ENCODE assay signal across 27 cellular contexts in the genomic region with DNA sequence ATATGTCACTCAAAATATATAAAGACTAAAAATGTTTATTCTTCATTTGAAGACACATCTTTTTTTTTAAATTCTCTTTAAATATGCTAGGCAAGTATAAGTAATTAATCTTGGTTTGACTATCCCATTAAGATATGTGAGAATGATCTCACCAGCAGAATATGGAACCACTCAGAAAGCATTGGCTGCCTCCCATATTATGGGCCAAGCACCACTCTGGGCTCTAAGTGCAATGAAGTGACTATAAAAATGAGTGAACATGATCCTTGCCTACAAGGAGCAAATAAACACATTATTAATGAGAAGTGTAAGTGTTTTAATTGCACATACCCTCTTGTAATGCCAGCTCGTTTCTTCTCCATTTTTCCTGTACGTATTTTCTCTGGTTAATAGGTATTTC.
DNase-seq lines count a peak whose midpoint lies in the region; ATAC-seq and TF ChIP-seq lines count a peak whose summit lies in the region.
"Had no signal": no experiment of that assay in that cellular context is flagged by ENCODE, and none has a peak within 500 bp of the region (broad histone marks: within the 10 kb centered on the region; RNA-seq: fewer than 3 reads in every experiment).

No MANE protein-coding gene starts in this region.

- no peaks in the 10 kb centered on the region for H3K4me1 ChIP-seq in transverse colon
- H3K4me1 ChIP-seq: colonic mucosa, pancreas, right atrium auricular region, testis had no signal

- no peak overlapping the region for H3K27ac ChIP-seq in transverse colon
- H3K27ac ChIP-seq: colonic mucosa, pancreas, right atrium auricular region, SK-N-MC, testis, VCaP had no signal

- no peaks in the 10 kb centered on the region for H3K27me3 ChIP-seq in transverse colon
- H3K27me3 ChIP-seq: colonic mucosa, pancreas, right atrium auricular region, testis had no signal

- H3K4me3 ChIP-seq in transverse colon: no peak overlapping the region
- H3K4me3 ChIP-seq: colonic mucosa, pancreas, right atrium auricular region, SK-N-MC, testis had no signal

- TF ChIP-seq POLR2A in transverse colon (IDR thresholded peaks at IDR 0.05): no peak

- no peaks in the 10 kb centered on the region for H3K9me3 ChIP-seq in transverse colon
- H3K9me3 ChIP-seq: colonic mucosa, pancreas, right atrium auricular region, testis had no signal

- no peaks in the 10 kb centered on the region for H3K36me3 ChIP-seq in transverse colon
- H3K36me3 ChIP-seq: colonic mucosa, pancreas, right atrium auricular region had no signal

- DNase-seq in AG20443 (ENCODE audit: low spot score): peak; percentile 20
- DNase-seq in GM04504 (ENCODE audit: low read depth): peak; percentile 10
- peak; percentile 81 for DNase-seq in NCI-H187 treated with DMSO at 0.1 percent for 48 hours (lab: John Stamatoyannopoulos, UW)
- peak; percentile 80 for DNase-seq in NCI-H510A treated with DMSO at 0.1 percent for 48 hours (lab: John Stamatoyannopoulos, UW)
- no peak for DNase-seq in ureter (ENCODE audit: low spot score)
- DNase-seq in transverse colon: no peak
- DNase-seq in stimulated activated CD4-positive, alpha-beta T cell treated with anti-CD3 and anti-CD28 coated beads, Interleukin-2, amount 100 ng/mL, for 24 hours: no peak
- DNase-seq: activated CD4-positive, alpha-beta T cell treated with anti-CD3 and anti-CD28 coated beads, Interleukin-2, amount 10 ng/mL, durations not matched to agents 24 days and 14 days; activated CD8-positive, alpha-beta memory T cell treated with anti-CD3 and anti-CD28 coated beads, Interleukin-2, amount 10 ng/mL, durations not matched to agents 7 days and 5 days; activated naive CD4-positive, alpha-beta T cell treated with anti-CD3 and anti-CD28 coated beads, Interleukin-2, amount 10 ng/mL, durations not matched to agents 7 days and 5 days; amygdala; colonic mucosa; effector memory CD8-positive, alpha-beta T cell; foreskin melanocyte; NCI-H1694; NCI-H524 treated with DMSO at 0.1 percent for 48 hours; RPMI8226; stimulated activated CD4-positive, alpha-beta T cell treated with anti-CD3 and anti-CD28 coated beads, Interleukin-4, amount 100 ng/mL, for 1 hour; stimulated activated naive B cell treated with anti-CD40 and anti-IgM and Interleukin-4, amounts not matched to agents 10 μg/mL and 1 μg/mL and 100 μg/mL, for 72 hours; testis had no signal

- TF ChIP-seq CTCF in transverse colon (IDR thresholded peaks at IDR 0.05): no peak

- in situ Hi-C loops in transverse colon (cut with MboI; ENCODE audit: low pct_ligation_motif_present in 1 of 4, low pct_unique_long_range_greater_than_20kb in 1 of 4, low sequenced_read_pairs in 3 of 4): no loop called here

- no peak for TF ChIP-seq EP300 in transverse colon (IDR thresholded peaks at IDR 0.05; ENCODE audit: low read depth)

- intact Hi-C loops in transverse colon (cut with DNase I; ENCODE audit: low total_unique reads): no loop called here

- WGBS in transverse colon (ENCODE audit: low coverage in 1 of 2), 2 donors: 60 to 69% methylated on average over 2 of the region's 2 CpGs

- ATAC-seq in GM18517 (IDR thresholded peaks at IDR 0.05; ENCODE audit: unreplicated experiment): no peak
- ATAC-seq: activated CD8-positive, alpha-beta memory T cell treated with anti-CD3 and anti-CD28 coated beads, Interleukin-2, amount 10 ng/mL, durations not matched to agents 7 days and 5 days; effector memory CD8-positive, alpha-beta T cell; HepG2; natural killer cell treated with Interleukin-12 subunit alpha and Interleukin-12 subunit beta and Interleukin-15 and Interleukin-18, amount 100 ng/mL, for 72 hours; pancreas; stimulated activated naive B cell treated with anti-CD40 and anti-IgM and Interleukin-4, amounts not matched to agents 10 μg/mL and 1 μg/mL and 100 μg/mL, for 72 hours had no signal

Comparison
In these comparisons a context has a peak if more than half of its experiments do, and no peak if none do; other contexts are left out.
1. DNase-seq: peak in AG20443 (single experiment), GM04504 (single experiment), NCI-H187 treated with DMSO at 0.1 percent for 48 hours (single experiment) and NCI-H510A treated with DMSO at 0.1 percent for 48 hours (single experiment); none in ureter (single experiment), transverse colon (single experiment) and stimulated activated CD4-positive, alpha-beta T cell treated with anti-CD3 and anti-CD28 coated beads, Interleukin-2, amount 100 ng/mL, for 24 hours (0 of 2).